ENCODE assay signal across 9 cellular contexts in genomic region chr20:47314647-47315338, GRCh38. TPM values are rescaled to one million over a fixed set of nuclear protein-coding genes. Genes with fewer than 3 reads are reported as not detected.
DNase-seq lines count a peak whose midpoint lies in the region; ATAC-seq and TF ChIP-seq lines count a peak whose summit lies in the region.
"Had no signal": no experiment of that assay in that cellular context is flagged by ENCODE, and none has a peak within 500 bp of the region (broad histone marks: within the 10 kb centered on the region; RNA-seq: fewer than 3 reads in every experiment).

No MANE protein-coding gene starts in this region.

- DNase-seq in RWPE2 (ENCODE audit: low spot score) (peak; percentile 41), glutamatergic neuron (no peak), progenitor cell of endocrine pancreas (ENCODE audit: low spot score, unreplicated experiment) (no peak), NCI-H128 (lab: John Stamatoyannopoulos, UW; ENCODE audit: unreplicated experiment) (no peak), GF-D8 (lab: John Stamatoyannopoulos, UW) (no peak), HEK293T (ENCODE audit: extremely low spot score) (no peak)
- DNase-seq: DND-41 had no signal

- H3K4me2 ChIP-seq in BLaER1 treated with 17β-estradiol and CSF1 and Interleukin-3, amounts not matched to agents 10 nM and 100 nM: peak overlapping the region; percentile 39 to 97 (median 88)

- H3K36me3 Mint-ChIP-seq in glutamatergic neuron (ENCODE audit: unreplicated experiment) (peaks cover 5% of the 10 kb centered on the region), progenitor cell of endocrine pancreas (ENCODE audit: insufficient read depth) (peaks cover 12% of the 10 kb centered on the region)

- peaks cover 0 to 6% (median 0%) of the 10 kb centered on the region in 11 experiments; a peak in 2 of 22 replicates for H3K9me3 ChIP-seq in BLaER1 treated with 17β-estradiol and CSF1 and Interleukin-3, amounts not matched to agents 10 nM and 100 nM (replicated peaks in 1 of 11)
- no peaks in the 10 kb centered on the region for H3K9me3 ChIP-seq in RWPE2 (ENCODE audit: severe bottlenecking)

- peak overlapping the region in 4 of 11 experiments; percentile 7 to 82 (median 46); a peak in 2 of 22 replicates for H3K9ac ChIP-seq in BLaER1 treated with 17β-estradiol and CSF1 and Interleukin-3, amounts not matched to agents 10 nM and 100 nM

- ATAC-seq in RWPE2 (ENCODE audit: low read depth): no peak
- ATAC-seq in HG03460 (IDR thresholded peaks at IDR 0.05; ENCODE audit: unreplicated experiment): no peak

- H3K36me3 ChIP-seq in BLaER1 treated with 17β-estradiol and CSF1 and Interleukin-3, amounts not matched to agents 10 nM and 100 nM: peaks cover 28 to 68% (median 53%) of the 10 kb centered on the region in 11 experiments
- H3K36me3 ChIP-seq in RWPE2 (ENCODE audit: low read depth): peaks cover 79% of the 10 kb centered on the region

- H4K20me1 ChIP-seq in BLaER1 treated with 17β-estradiol and CSF1 and Interleukin-3, amounts not matched to agents 10 nM and 100 nM: peaks cover 26 to 99% (median 84%) of the 10 kb centered on the region in 11 experiments; a peak in 21 of 22 replicates

- H3K9me3 Mint-ChIP-seq in glutamatergic neuron (ENCODE audit: unreplicated experiment) (peaks cover 11% of the 10 kb centered on the region), progenitor cell of endocrine pancreas (ENCODE audit: low read depth) (no peaks in the 10 kb centered on the region)

- H3K27me3 ChIP-seq in BLaER1 treated with 17β-estradiol and CSF1 and Interleukin-3, amounts not matched to agents 10 nM and 100 nM: no peaks in the 10 kb centered on the region
- H3K27me3 ChIP-seq in RWPE2 (ENCODE audit: insufficient read depth, poor library complexity, severe bottlenecking): no peaks in the 10 kb centered on the region

- CTCF ChIA-PET in HEK293T (lab: Yijun Ruan, JAX): no interaction called here

- POLR2A ChIA-PET in HEK293T (lab: Yijun Ruan, JAX): no interaction called here

- H3K27ac Mint-ChIP-seq in glutamatergic neuron (ENCODE audit: unreplicated experiment) (peak overlapping the region; percentile 91), progenitor cell of endocrine pancreas (peak overlapping the region; percentile 88)

- H3K4me1 ChIP-seq in BLaER1 treated with 17β-estradiol and CSF1 and Interleukin-3, amounts not matched to agents 10 nM and 100 nM: peaks cover 69 to 80% (median 74%) of the 10 kb centered on the region in 10 experiments
- H3K4me1 ChIP-seq in RWPE2 (ENCODE audit: insufficient read depth, poor library complexity, severe bottlenecking): peaks cover 54% of the 10 kb centered on the region

- H3K4me3 Mint-ChIP-seq in glutamatergic neuron (ENCODE audit: unreplicated experiment): peak overlapping the region; percentile 31
- H3K4me3 Mint-ChIP-seq in progenitor cell of endocrine pancreas (ENCODE audit: low read depth): no peak overlapping the region

- H3K27me3 Mint-ChIP-seq in glutamatergic neuron (ENCODE audit: unreplicated experiment) (peaks cover 4% of the 10 kb centered on the region), progenitor cell of endocrine pancreas (no peaks in the 10 kb centered on the region)

- peak overlapping the region in 10 of 11 experiments; percentile 11 to 94 (median 84); a peak in 17 of 22 replicates for H3K27ac ChIP-seq in BLaER1 treated with 17β-estradiol and CSF1 and Interleukin-3, amounts not matched to agents 10 nM and 100 nM
- peak overlapping the region; percentile 100 for H3K27ac ChIP-seq in RWPE2 (ENCODE audit: poor library complexity, severe bottlenecking)

- peaks cover 46% of the 10 kb centered on the region for H3K4me1 Mint-ChIP-seq in glutamatergic neuron (ENCODE audit: low read depth, unreplicated experiment)
- H3K4me1 Mint-ChIP-seq in progenitor cell of endocrine pancreas (ENCODE audit: low read depth): peaks cover 54% of the 10 kb centered on the region

- no peak overlapping the region for H3K4me3 ChIP-seq in BLaER1 treated with 17β-estradiol and CSF1 and Interleukin-3, amounts not matched to agents 10 nM and 100 nM
- H3K4me3 ChIP-seq in RWPE2 (ENCODE audit: severe bottlenecking): no peak overlapping the region

- TF ChIP-seq CTCF in RWPE2 (IDR thresholded peaks at IDR 0.05; ENCODE audit: poor library complexity, severe bottlenecking) (no peak), glutamatergic neuron (IDR thresholded peaks at IDR 0.05; ENCODE audit: partially characterized antibody, unreplicated experiment) (no peak), progenitor cell of endocrine pancreas (IDR thresholded peaks at IDR 0.05; ENCODE audit: unreplicated experiment) (no peak)

TF ChIP-seq in HEK293T, 16 proteins besides CTCF, POLR2A, EP300 and RAD21:
- TF ChIP-seq PKNOX1 (IDR thresholded peaks at IDR 0.05) (no peak), SP1 (IDR thresholded peaks at IDR 0.05) (no peak), LEF1 (IDR thresholded peaks at IDR 0.05; ENCODE audit: borderline replicate concordance) (no peak), ARNT (IDR thresholded peaks at IDR 0.05) (no peak), FOXA1 (IDR thresholded peaks at IDR 0.05) (no peak), TARDBP (IDR thresholded peaks at IDR 0.05) (no peak), ELF4 (IDR thresholded peaks at IDR 0.05) (no peak), L3MBTL2 (conservative IDR thresholded peaks at IDR 0.05) (no peak), FOXM1 (IDR thresholded peaks at IDR 0.05; ENCODE audit: borderline replicate concordance) (no peak), NFRKB (IDR thresholded peaks at IDR 0.05) (no peak), HDGF (IDR thresholded peaks at IDR 0.05; ENCODE audit: borderline replicate concordance) (no peak), SUZ12 (IDR thresholded peaks at IDR 0.05) (no peak), FOXK2 (IDR thresholded peaks at IDR 0.05) (no peak)
TF ChIP-seq in HEK293T: peak in this region for 0.

RNA-seq across cellular contexts. Expression of gene ZMYND8, which starts 41.7 kb away (rescaled TPM):
- 116 TPM for total RNA-seq in glutamatergic neuron (ENCODE audit: unreplicated experiment)
- 100 and 102 TPM in 2 replicates for total RNA-seq in progenitor cell of endocrine pancreas
